In the genomic region with DNA sequence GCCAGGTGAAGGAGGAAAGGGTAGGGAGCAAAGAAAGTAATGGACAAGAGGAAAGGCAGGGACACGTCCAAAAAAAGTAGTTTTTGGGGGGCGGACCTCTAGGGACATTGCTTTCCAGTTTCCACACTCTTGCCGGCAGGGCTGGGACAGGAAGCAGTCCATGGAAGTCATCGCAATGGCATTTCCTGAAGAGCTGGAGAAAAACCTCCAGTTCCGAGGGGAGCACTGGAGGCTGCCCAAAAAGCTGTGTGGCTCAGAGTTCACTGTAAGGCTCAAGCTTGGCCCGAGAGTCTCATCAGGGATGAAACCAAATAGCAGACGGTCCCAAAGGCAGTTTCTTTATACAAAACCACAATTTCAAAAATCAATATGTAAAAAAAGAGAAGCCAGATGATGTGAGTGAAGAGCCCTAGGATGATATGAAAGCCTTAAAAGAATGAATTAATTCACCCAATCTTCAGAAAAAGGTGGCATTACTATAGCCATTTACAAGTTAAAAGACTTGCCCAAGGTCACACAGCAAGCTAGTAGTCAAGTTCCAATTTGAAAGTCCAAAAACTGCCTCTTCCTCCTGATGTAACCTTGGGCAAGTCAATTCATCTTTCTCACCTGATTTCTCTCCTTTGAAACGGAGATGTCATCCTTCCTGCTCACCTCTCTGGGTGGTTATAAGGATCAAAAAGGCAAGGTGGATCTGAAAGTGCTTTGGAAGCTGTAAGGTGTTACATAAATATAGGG, we compare ENCODE assay signal across 8 cellular contexts. TPM values are rescaled to one million over a fixed set of nuclear protein-coding genes. Genes with fewer than 3 reads are reported as not detected.
DNase-seq lines count a peak whose midpoint lies in the region; ATAC-seq and TF ChIP-seq lines count a peak whose summit lies in the region.

No MANE protein-coding gene starts in this region.

- H3K27me3 ChIP-seq in right lobe of liver (no peaks in the 10 kb centered on the region), thyroid gland (no peaks in the 10 kb centered on the region)

- no peak for TF ChIP-seq POLR2A in right lobe of liver (IDR thresholded peaks at IDR 0.05)
- TF ChIP-seq POLR2A in thyroid gland (IDR thresholded peaks at IDR 0.05) = no peak

- peak; percentile 56 to 69 (median 62) for ATAC-seq in right lobe of liver
- no peak for ATAC-seq in GM21515 (IDR thresholded peaks at IDR 0.05; ENCODE audit: unreplicated experiment)

- WGBS in right lobe of liver (ENCODE audit: insufficient coverage, low coverage, low lambda C conversion rate, missing lambda C conversion rate) = 24% methylated on average over 8 of the region's 8 CpGs
- 54 to 57% methylated on average over 8 of the region's 8 CpGs for WGBS in thyroid gland, 2 donors

- no peak for TF ChIP-seq CTCF in choroid plexus epithelial cell (conservative IDR thresholded peaks at IDR 0.05; ENCODE audit: low read depth, low read length)
- no peak for TF ChIP-seq CTCF in right lobe of liver (IDR thresholded peaks at IDR 0.05)
- no peak for TF ChIP-seq CTCF in thyroid gland (IDR thresholded peaks at IDR 0.05)

- H3K9me3 ChIP-seq in right lobe of liver (no peaks in the 10 kb centered on the region), thyroid gland (no peaks in the 10 kb centered on the region)

- DNase-seq in A172 (ENCODE audit: low spot score) (peak; percentile 98), LHCN-M2 (ENCODE audit: low read depth) (peak; percentile 97), choroid plexus epithelial cell (ENCODE audit: low read depth) (peak; percentile 81), right lobe of liver (peak in 2 of 3 donors; percentile 56 to 59), thyroid gland (peak; percentile 43 to 57), NCI-H187 (lab: John Stamatoyannopoulos, UW) (no peak), D341Med (ENCODE audit: low spot score) (no peak)

- H3K4me1 ChIP-seq in right lobe of liver (peaks cover 0 to 66% (median 34%) of the 10 kb centered on the region in 4 donors), thyroid gland (peaks cover 82 to 96% of the 10 kb centered on the region in 2 donors)

- intact Hi-C loops in right lobe of liver (cut with DNase I) (no loop called here), thyroid gland (cut with DNase I) (no loop called here)

- H3K4me3 ChIP-seq in choroid plexus epithelial cell (ENCODE audit: low read depth, low read length) = no peak overlapping the region
- no peak overlapping the region for H3K4me3 ChIP-seq in right lobe of liver
- peak overlapping the region in 1 of 3 donors; percentile 10 for H3K4me3 ChIP-seq in thyroid gland (replicated peaks in 1 of 3)

- no peaks in the 10 kb centered on the region for H3K36me3 ChIP-seq in right lobe of liver
- peaks cover 0 to 3% of the 10 kb centered on the region in 2 donors for H3K36me3 ChIP-seq in thyroid gland

- H3K27ac ChIP-seq in right lobe of liver (peak overlapping the region; percentile 49 to 88 (median 82)), thyroid gland (peak overlapping the region; percentile 98 to 100 (median 99))

RNA-seq across cellular contexts. Expression of gene BCL2L1, which starts 9.2 kb away (rescaled TPM):
- total RNA-seq in A172 (2014; rRNA removed; shearing (Covaris generic)) = 202 and 212 TPM in 2 replicates
- total RNA-seq in LHCN-M2 (2014; rRNA removed) (328 and 368 TPM in 2 replicates), right lobe of liver (10 to 100 TPM; 30.5 to 96.1 (median 63.4) TPM), thyroid gland (100 to 1,000 TPM; 110 to 154 (median 125) TPM)
- 240 TPM for polyA plus RNA-seq in LHCN-M2 (2012)

RNA-seq across cellular contexts. Expression of gene TPX2, which starts 25.6 kb away (rescaled TPM):
- total RNA-seq in A172 (2014; rRNA removed; shearing (Covaris generic)) = 224 and 245 TPM in 2 replicates
- total RNA-seq in LHCN-M2 (2014; rRNA removed) (188 and 191 TPM in 2 replicates), right lobe of liver (1 to 10 TPM in 5 of 6 experiments, under 1 TPM in 1; 0.56 to 8.3 (median 2.8) TPM), thyroid gland (1 to 10 TPM in 2 of 4 donors, under 1 TPM in 2; 0.39 to 2.0 (median 0.82) TPM)
- 62.4 TPM for polyA plus RNA-seq in LHCN-M2 (2012)

Comparison
In these comparisons a context has a peak if more than half of its experiments do, and no peak if none do; other contexts are left out.
1. DNase-seq: peak in A172 (single experiment), LHCN-M2 (single experiment), choroid plexus epithelial cell (single experiment), right lobe of liver (2 of 3) and thyroid gland (2 of 2); none in NCI-H187 (0 of 2) and D341Med (single experiment).
2. RNA of gene TPX2, which starts 25.6 kb away (total RNA-seq): 224 to 245 TPM in A172 and 188 to 191 TPM in LHCN-M2; 0.56 to 8.3 TPM in right lobe of liver and 0.39 to 2.0 TPM in thyroid gland; every median in the first group is over 10 times any median in the second.